24 cellular contexts compared by ENCODE assay signal in the genomic region with DNA sequence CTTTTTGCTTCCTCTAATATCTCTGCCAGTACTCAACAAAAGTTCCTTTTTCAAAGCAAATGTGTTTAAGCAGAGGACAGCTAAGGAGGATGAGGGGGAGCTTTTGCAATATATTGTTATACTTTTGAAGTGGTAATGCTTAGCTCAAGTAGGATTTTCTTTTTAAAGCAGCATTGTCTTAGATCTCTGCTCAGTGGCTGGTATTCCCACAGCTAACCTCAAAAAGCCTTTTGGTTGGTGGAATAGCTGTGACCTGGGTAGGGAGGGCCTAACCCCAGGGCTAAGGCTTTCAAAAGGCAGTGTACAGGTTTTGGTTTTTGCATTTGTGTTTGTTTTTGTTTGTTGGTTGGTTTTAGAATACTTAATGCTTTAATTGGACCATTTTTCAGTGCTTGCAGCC.
DNase-seq lines count a peak whose midpoint lies in the region; ATAC-seq, FAIRE-seq and TF ChIP-seq lines count a peak whose summit lies in the region.
"Had no signal": no experiment of that assay in that cellular context is flagged by ENCODE, and none has a peak within 500 bp of the region (broad histone marks: within the 10 kb centered on the region; RNA-seq: fewer than 3 reads in every experiment).

No MANE protein-coding gene starts in this region.

- TF ChIP-seq EP300 in A549 (IDR thresholded peaks at IDR 0.05), result no peak
- no peak for TF ChIP-seq EP300 in stomach (IDR thresholded peaks at IDR 0.05)
- no peak for TF ChIP-seq EP300 in ovary (IDR thresholded peaks at IDR 0.05)

- H3K9me3 ChIP-seq in A549, result no peaks in the 10 kb centered on the region
- no peaks in the 10 kb centered on the region for H3K9me3 ChIP-seq in HAP-1
- H3K9me3 ChIP-seq in RWPE2 (ENCODE audit: severe bottlenecking), result no peaks in the 10 kb centered on the region
- no peaks in the 10 kb centered on the region for H3K9me3 ChIP-seq in stomach
- no peaks in the 10 kb centered on the region for H3K9me3 ChIP-seq in heart right ventricle
- H3K9me3 ChIP-seq in ovary, result no peaks in the 10 kb centered on the region

- in situ Hi-C loops in HAP-1 (cut with MboI; ENCODE audit: low sequenced_read_pairs), result loop anchor here (25.0 kb wide), 1 partner anchor 402 kb away; the partner anchor contains the start of gene CCR4

- POLR2A ChIA-PET in A549 (lab: Yijun Ruan, JAX), result no interaction called here

- no peak for TF ChIP-seq CTCF in A549 (IDR thresholded peaks at IDR 0.05)
- TF ChIP-seq CTCF in RWPE2 (IDR thresholded peaks at IDR 0.05; ENCODE audit: poor library complexity, severe bottlenecking), result no peak
- no peak for TF ChIP-seq CTCF in stomach (IDR thresholded peaks at IDR 0.05)
- TF ChIP-seq CTCF in heart right ventricle (IDR thresholded peaks at IDR 0.05), result no peak
- TF ChIP-seq CTCF in ovary (IDR thresholded peaks at IDR 0.05), result no peak

- H3K36me3 ChIP-seq in HAP-1 (replicated peaks), result no peaks in the 10 kb centered on the region; the same call in 1 of the 2 replicates
- H3K36me3 ChIP-seq in RWPE2 (ENCODE audit: low read depth), result peaks cover 9% of the 10 kb centered on the region; the same call in 1 of the 2 replicates
- H3K36me3 ChIP-seq in stomach, result peaks cover 0 to 6% (median 0%) of the 10 kb centered on the region in 4 donors
- no peaks in the 10 kb centered on the region for H3K36me3 ChIP-seq in heart right ventricle
- H3K36me3 ChIP-seq in ovary, result no peaks in the 10 kb centered on the region

- H3K27me3 ChIP-seq in HAP-1 (ENCODE audit: low read depth), result no peaks in the 10 kb centered on the region
- H3K27me3 ChIP-seq in RWPE2 (ENCODE audit: insufficient read depth, poor library complexity, severe bottlenecking), result no peaks in the 10 kb centered on the region
- no peaks in the 10 kb centered on the region for H3K27me3 ChIP-seq in stomach
- H3K27me3 ChIP-seq in heart right ventricle, result no peaks in the 10 kb centered on the region
- no peaks in the 10 kb centered on the region for H3K27me3 ChIP-seq in ovary

- TF ChIP-seq POLR2A in A549 (IDR thresholded peaks at IDR 0.05; ENCODE audit: low read length) (no peak), stomach (IDR thresholded peaks at IDR 0.05) (no peak), ovary (IDR thresholded peaks at IDR 0.05) (no peak)

- intact Hi-C loops in stomach (cut with DNase I; ENCODE audit: low total_unique reads) (no loop called here), heart right ventricle (cut with DNase I) (loop anchor here in 2 of 10 donors (5.0 to 10.0 kb wide), 2 partner anchors 222 to 419 kb away; no protein-coding TSS in a partner anchor), ovary (cut with DNase I) (no loop called here)

- DNase-seq in A549 (ENCODE audit: low read depth in 1 of 2, low spot score in 1 of 2) (no peak), HAP-1 (ENCODE audit: low spot score in 2 of 2) (peak; percentile 18 to 24), RWPE2 (ENCODE audit: low spot score) (no peak), epithelial cell of prostate (ENCODE audit: low read depth, low spot score) (no peak), stomach (no peak), amniotic stem cell (lab: John Stamatoyannopoulos, UW) (no peak), heart right ventricle (no peak), ovary (no peak)
- DNase-seq: C1 segment of cervical spinal cord; CD4-positive, alpha-beta memory T cell; COR-L47; DMS53; KG1; NCI-H1048; NCI-H1417; NCI-H1694 treated with DMSO at 0.1 percent for 48 hours; NCI-H2081; NCI-H2227 treated with DMSO at 0.1 percent for 48 hours; NCI-H526 treated with DMSO at 0.1 percent for 48 hours; OCI-M1; T-helper 1 cell had no signal

- H3K27ac ChIP-seq in A549, result no peak overlapping the region
- peak overlapping the region; percentile 97 for H3K27ac ChIP-seq in RWPE2 (ENCODE audit: poor library complexity, severe bottlenecking)
- peak overlapping the region; percentile 97 for H3K27ac ChIP-seq in epithelial cell of prostate
- H3K27ac ChIP-seq in stomach, result no peak overlapping the region
- no peak overlapping the region for H3K27ac ChIP-seq in heart right ventricle
- no peak overlapping the region for H3K27ac ChIP-seq in ovary

- no peak for FAIRE-seq in A549 (lab: Jason Lieb, UNC)
- FAIRE-seq: G401.6, H1 had no signal

- H3K4me1 ChIP-seq in A549 (peaks cover 32% of the 10 kb centered on the region), HAP-1 (peaks cover 14% of the 10 kb centered on the region), RWPE2 (ENCODE audit: insufficient read depth, poor library complexity, severe bottlenecking) (peaks cover 39% of the 10 kb centered on the region), stomach (peaks cover 0 to 6% (median 0%) of the 10 kb centered on the region in 4 donors), heart right ventricle (peaks cover 0 to 6% (median 0%) of the 10 kb centered on the region in 9 donors), ovary (ENCODE audit: insufficient read depth) (no peaks in the 10 kb centered on the region)

- no peak overlapping the region for H3K4me3 ChIP-seq in A549
- no peak overlapping the region for H3K4me3 ChIP-seq in HAP-1
- no peak overlapping the region for H3K4me3 ChIP-seq in RWPE2 (ENCODE audit: severe bottlenecking)
- no peak overlapping the region for H3K4me3 ChIP-seq in stomach
- no peak overlapping the region for H3K4me3 ChIP-seq in heart right ventricle
- no peak overlapping the region for H3K4me3 ChIP-seq in ovary

- ATAC-seq in A549, result 0 out of 6 replicates have a peak, but pooled peaks have one; percentile 23 to 47
- ATAC-seq in RWPE2 (ENCODE audit: low read depth), result no peak
- no peak for ATAC-seq in heart right ventricle
- ATAC-seq: Right ventricle myocardium inferior had no signal

- no peak overlapping the region for H3K4me2 ChIP-seq in A549

- CTCF ChIA-PET in A549 (lab: Yijun Ruan, JAX), result interaction anchor here (1.0 to 3.3 kb wide), 3 partner anchors 9 to 232 kb away, joined by 3 to 32 read pairs (median 8); no protein-coding TSS in a partner anchor

- no peak for TF ChIP-seq RAD21 in A549 (conservative IDR thresholded peaks at IDR 0.05 in 1 of 2, IDR thresholded peaks at IDR 0.05 in 1 of 2)

TF ChIP-seq in A549, 52 proteins besides CTCF, POLR2A, EP300 and RAD21:
- TF ChIP-seq BHLHE40 (IDR thresholded peaks at IDR 0.05; ENCODE audit: low read depth, low read length) (no peak), CHD2 (IDR thresholded peaks at IDR 0.05; ENCODE audit: low read length, partially characterized antibody) (no peak), JUN (IDR thresholded peaks at IDR 0.05) (no peak), TP53 (CRISPR knock-in tag; IDR thresholded peaks at IDR 0.05) (no peak), CEBPB (IDR thresholded peaks at IDR 0.05) (no peak), RNF2 (IDR thresholded peaks at IDR 0.05; ENCODE audit: borderline replicate concordance, low read depth) (no peak), NPAS2 (CRISPR knock-in tag; IDR thresholded peaks at IDR 0.05; ENCODE audit: borderline replicate concordance) (no peak), HOXB5 (CRISPR knock-in tag; IDR thresholded peaks at IDR 0.05) (no peak), KDM5A (IDR thresholded peaks at IDR 0.05) (no peak), SREBF2 (IDR thresholded peaks at IDR 0.05) (no peak), MYC (IDR thresholded peaks at IDR 0.05; ENCODE audit: borderline replicate concordance, low read length) (no peak), JUNB (IDR thresholded peaks at IDR 0.05) (no peak)
- TF ChIP-seq, protein P1, sequence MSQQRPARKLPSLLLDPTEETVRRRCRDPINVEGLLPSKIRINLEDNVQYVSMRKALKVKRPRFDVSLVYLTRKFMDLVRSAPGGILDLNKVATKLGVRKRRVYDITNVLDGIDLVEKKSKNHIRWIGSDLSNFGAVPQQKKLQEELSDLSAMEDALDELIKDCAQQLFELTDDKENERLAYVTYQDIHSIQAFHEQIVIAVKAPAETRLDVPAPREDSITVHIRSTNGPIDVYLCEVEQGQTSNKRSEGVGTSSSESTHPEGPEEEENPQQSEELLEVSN (IDR thresholded peaks at IDR 0.05; ENCODE audit: borderline replicate concordance, low read depth), result no peak
- TF ChIP-seq, protein P2, sequence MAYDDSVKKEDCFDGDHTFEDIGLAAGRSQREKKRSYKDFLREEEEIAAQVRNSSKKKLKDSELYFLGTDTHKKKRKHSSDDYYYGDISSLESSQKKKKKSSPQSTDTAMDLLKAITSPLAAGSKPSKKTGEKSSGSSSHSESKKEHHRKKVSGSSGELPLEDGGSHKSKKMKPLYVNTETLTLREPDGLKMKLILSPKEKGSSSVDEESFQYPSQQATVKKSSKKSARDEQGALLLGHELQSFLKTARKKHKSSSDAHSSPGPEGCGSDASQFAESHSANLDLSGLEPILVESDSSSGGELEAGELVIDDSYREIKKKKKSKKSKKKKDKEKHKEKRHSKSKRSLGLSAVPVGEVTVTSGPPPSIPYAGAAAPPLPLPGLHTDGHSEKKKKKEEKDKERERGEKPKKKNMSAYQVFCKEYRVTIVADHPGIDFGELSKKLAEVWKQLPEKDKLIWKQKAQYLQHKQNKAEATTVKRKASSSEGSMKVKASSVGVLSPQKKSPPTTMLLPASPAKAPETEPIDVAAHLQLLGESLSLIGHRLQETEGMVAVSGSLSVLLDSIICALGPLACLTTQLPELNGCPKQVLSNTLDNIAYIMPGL (CRISPR knock-in tag; IDR thresholded peaks at IDR 0.05; ENCODE audit: borderline replicate concordance), result no peak
TF ChIP-seq in A549: peak in this region for 0.

Comparison
In these comparisons a context has a peak if more than half of its experiments do, and no peak if none do; other contexts are left out.
1. ATAC-seq: peak in A549 (2 of 2); none in RWPE2 (single experiment) and heart right ventricle (0 of 8).
2. DNase-seq: peak in HAP-1 (2 of 2); none in A549 (0 of 2), RWPE2 (single experiment), epithelial cell of prostate (single experiment), stomach (single experiment), amniotic stem cell (single experiment), heart right ventricle (0 of 2) and ovary (0 of 5).
3. H3K27ac ChIP-seq: peak in RWPE2 (single experiment) and epithelial cell of prostate (single experiment); none in A549 (0 of 2), stomach (0 of 5), heart right ventricle (0 of 10) and ovary (0 of 2).